27 cellular contexts compared by ENCODE assay signal in genomic region chr2:232970051-232970450, GRCh38. TPM values are rescaled to one million over a fixed set of nuclear protein-coding genes. Genes with fewer than 3 reads are reported as not detected.
"Had no signal": no experiment of that assay in that cellular context is flagged by ENCODE, and none has a peak within 500 bp of the region (broad histone marks: within the 10 kb centered on the region; RNA-seq: fewer than 3 reads in every experiment).

No MANE protein-coding gene starts in this region.

- DNase-seq: activated CD4-positive, alpha-beta memory T cell treated with anti-CD3 and anti-CD28 coated beads for 36 hours; activated CD4-positive, alpha-beta T cell treated with anti-CD3 and anti-CD28 coated beads for 48 hours; activated CD8-positive, alpha-beta memory T cell treated with anti-CD3 and anti-CD28 coated beads, Interleukin-2, amount 50 U/mL, for 4 hours; activated gamma-delta T cell; activated naive CD4-positive, alpha-beta T cell treated with anti-CD3 and anti-CD28 coated beads, Interleukin-2, amount 10 ng/mL, durations not matched to agents 7 days and 5 days; activated naive CD8-positive, alpha-beta T cell treated with anti-CD3 and anti-CD28 coated beads, Interleukin-2, amount 10 ng/mL, durations not matched to agents 7 days and 5 days; activated T-cell treated with anti-CD3 and anti-CD28 coated beads, Interleukin-2, amount 50 U/mL, for 1 hour; foreskin melanocyte; heart right ventricle; left colon; naive thymus-derived CD8-positive, alpha-beta T cell; nucleus accumbens; stimulated activated CD4-positive, alpha-beta T cell treated with anti-CD3 and anti-CD28 coated beads, Interleukin-1b, Interleukin-23, amount 100 ng/mL, for 48 hours; stimulated activated CD4-positive, alpha-beta T cell treated with anti-CD3 and anti-CD28 coated beads, Interleukin-4, amount 100 ng/mL, for 4 hours; stimulated activated CD8-positive, alpha-beta memory T cell treated with anti-CD3 and anti-CD28 coated beads, Interleukin-4, amount 100 ng/mL, for 48 hours; stimulated activated naive CD8-positive, alpha-beta T cell treated with anti-CD3 and anti-CD28 coated beads, Interleukin-15, amount 100 ng/mL, for 72 hours; substantia nigra; T-cell; upper lobe of left lung had no signal

- H3K9me3 ChIP-seq: ascending aorta, right atrium auricular region, upper lobe of left lung had no signal

- H3K4me1 ChIP-seq: ascending aorta, esophagus muscularis mucosa, heart right ventricle, right atrium auricular region, upper lobe of left lung had no signal

- H3K4me2 ChIP-seq: smooth muscle cell had no signal

- H3K27ac ChIP-seq: ascending aorta, cardiac muscle cell, esophagus muscularis mucosa, heart right ventricle, right atrium auricular region, upper lobe of left lung, VCaP had no signal

- H3K36me3 ChIP-seq: ascending aorta, cardiac muscle cell, esophagus muscularis mucosa, heart right ventricle, right atrium auricular region, upper lobe of left lung had no signal

- H3K4me3 ChIP-seq: ascending aorta, cardiac muscle cell, esophagus muscularis mucosa, heart right ventricle, right atrium auricular region, smooth muscle cell, upper lobe of left lung had no signal

- H3K27me3 ChIP-seq: ascending aorta, right atrium auricular region, upper lobe of left lung had no signal

- FAIRE-seq: islet of Langerhans, TTC549 had no signal

RNA-seq across cellular contexts. Expression of gene NGEF, which starts 43.0 kb away (rescaled TPM):
- total RNA-seq: activated naive CD8-positive, alpha-beta T cell treated with anti-CD3 and anti-CD28 coated beads, Interleukin-2, amount 10 ng/mL, durations not matched to agents 7 days and 5 days; naive thymus-derived CD8-positive, alpha-beta T cell; smooth muscle cell had no signal
- polyA plus RNA-seq: naive thymus-derived CD8-positive, alpha-beta T cell had no signal
